In the genomic region with DNA sequence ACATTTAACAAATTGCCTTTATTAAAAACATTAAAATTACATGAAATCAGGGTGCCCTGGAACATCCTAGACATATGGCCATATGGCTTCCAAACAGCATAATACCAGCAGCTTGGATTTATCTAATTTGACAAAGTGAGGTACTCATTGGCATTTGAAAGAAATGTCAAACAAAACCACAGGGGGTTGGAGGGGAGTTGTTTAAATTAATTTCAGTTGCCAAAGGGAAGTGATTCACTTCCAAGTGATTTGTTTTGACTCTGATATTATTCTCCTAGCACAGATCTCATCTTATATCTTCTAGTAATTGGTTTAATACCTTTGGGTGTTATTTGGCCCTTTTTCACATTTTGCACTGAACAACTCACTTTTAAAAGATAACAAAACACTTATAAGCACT, we compare ENCODE assay signal across 15 cellular contexts. TPM values are rescaled to one million over a fixed set of nuclear protein-coding genes. Genes with fewer than 3 reads are reported as not detected.
DNase-seq lines count a peak whose midpoint lies in the region; ATAC-seq, FAIRE-seq and TF ChIP-seq lines count a peak whose summit lies in the region.
"Had no signal": no experiment of that assay in that cellular context is flagged by ENCODE, and none has a peak within 500 bp of the region (broad histone marks: within the 10 kb centered on the region; RNA-seq: fewer than 3 reads in every experiment).

No MANE protein-coding gene starts in this region.

- TF ChIP-seq CTCF in AG10803 (conservative IDR thresholded peaks at IDR 0.05; ENCODE audit: low read length) (no peak), endothelial cell of umbilical vein (IDR thresholded peaks at IDR 0.05; ENCODE audit: extremely low read depth in 1 of 2, insufficient read depth in 1 of 2, low read depth in 1 of 2, low read length in 2 of 2) (no peak)

- H3K4me3 ChIP-seq in AG10803 (ENCODE audit: low read length) (no peak overlapping the region), endothelial cell of umbilical vein (replicated peaks in 1 of 3; ENCODE audit: insufficient read depth in 1 of 3, low read depth in 1 of 3, low read length in 3 of 3) (no peak overlapping the region)
- H3K4me3 ChIP-seq: ascending aorta, lung, tibial artery had no signal

- BruUV-seq in endothelial cell of umbilical vein (replicated peaks; lab: Mats Ljungman, UMichigan), result no TSS peak

- no peaks in the 10 kb centered on the region for H3K36me3 ChIP-seq in endothelial cell of umbilical vein (ENCODE audit: control insufficient read depth in 2 of 2, extremely low read depth in 1 of 2, insufficient read depth in 2 of 2, low read length in 2 of 2)
- H3K36me3 ChIP-seq: ascending aorta, tibial artery had no signal

- no peak overlapping the region for H3K4me2 ChIP-seq in endothelial cell of umbilical vein (ENCODE audit: insufficient read depth, low read length)

- H3K79me2 ChIP-seq in endothelial cell of umbilical vein (ENCODE audit: control insufficient read depth, insufficient read depth, low read length), result no peaks in the 10 kb centered on the region

- H2AFZ ChIP-seq in endothelial cell of umbilical vein (ENCODE audit: low read depth, low read length), result no peak overlapping the region

- no peaks in the 10 kb centered on the region for H4K20me1 ChIP-seq in endothelial cell of umbilical vein (replicated peaks; ENCODE audit: control insufficient read depth, extremely low read depth, insufficient read depth, low read length)

- dilution Hi-C loops in endothelial cell of umbilical vein (cut with MboI; ENCODE audit: extremely low pct_ligation_motif_present, low sequenced_read_pairs), result no loop called here

- H3K9me1 ChIP-seq in endothelial cell of umbilical vein (replicated peaks; ENCODE audit: control insufficient read depth, extremely low read depth, insufficient read depth, low read length), result no peaks in the 10 kb centered on the region

- POLR2A ChIA-PET in endothelial cell of umbilical vein (lab: Charles Lee), result no interaction called here

- no peak overlapping the region for H3K9ac ChIP-seq in endothelial cell of umbilical vein (replicated peaks; ENCODE audit: extremely low read depth, insufficient read depth, low read length)

- H3K4me1 ChIP-seq in endothelial cell of umbilical vein (ENCODE audit: control insufficient read depth, extremely low read depth, insufficient read depth, low read length), result peaks cover 6% of the 10 kb centered on the region
- H3K4me1 ChIP-seq: ascending aorta, tibial artery had no signal

- H3K9me3 ChIP-seq in endothelial cell of umbilical vein (replicated peaks; ENCODE audit: control insufficient read depth, insufficient read depth, low read length), result no peaks in the 10 kb centered on the region
- H3K9me3 ChIP-seq: ascending aorta, tibial artery had no signal

- DNase-seq in AG10803 (ENCODE audit: low read depth) (peak; percentile 4), ELR (ENCODE audit: low read depth) (peak; percentile 62), NCI-H82 (lab: John Stamatoyannopoulos, UW) (peak; percentile 83), endothelial cell of umbilical vein (ENCODE audit: low read depth, low spot score) (peak; percentile 14), NCI-H2227 (lab: John Stamatoyannopoulos, UW; ENCODE audit: unreplicated experiment) (no peak), Right ventricle myocardium inferior (ENCODE audit: missing footprints) (no peak)
- no peak for DNase-seq in stimulated activated CD4-positive, alpha-beta T cell treated with anti-CD3 and anti-CD28 coated beads, Interleukin-4, amount 100 ng/mL, for 1 hour
- DNase-seq: activated CD4-positive, alpha-beta T cell treated with anti-CD3 and anti-CD28 coated beads for 4 hours; activated T-cell treated with anti-CD3 and anti-CD28 coated beads, Interleukin-2, amount 50 U/mL, for 48 hours; DMS153; T-helper 17 cell; tibial artery had no signal

- FAIRE-seq in endothelial cell of umbilical vein (lab: Jason Lieb, UNC), result no peak

- CTCF ChIA-PET in endothelial cell of umbilical vein (lab: Charles Lee), result no interaction called here

- no peak overlapping the region for H3K27ac ChIP-seq in endothelial cell of umbilical vein (ENCODE audit: insufficient read depth, low read depth, low read length)
- H3K27ac ChIP-seq: ascending aorta, tibial artery had no signal

- ATAC-seq in HG02870 (IDR thresholded peaks at IDR 0.05; ENCODE audit: unreplicated experiment), result no peak
- ATAC-seq in Right ventricle myocardium inferior, result no peak
- ATAC-seq: T-helper 17 cell had no signal

- intact Hi-C loops in endothelial cell of umbilical vein (cut with micrococcal nuclease), result no loop called here
- intact Hi-C loops in Right ventricle myocardium inferior (cut with DNase I), result loop anchor here (10.0 kb wide), 1 partner anchor 51 kb away; no protein-coding TSS in a partner anchor

- peaks cover 26 to 28% of the 10 kb centered on the region in 2 experiments for H3K27me3 ChIP-seq in endothelial cell of umbilical vein (ENCODE audit: control insufficient read depth in 2 of 2, insufficient read depth in 2 of 2, low read length in 2 of 2)
- H3K27me3 ChIP-seq: ascending aorta, tibial artery had no signal

- TF ChIP-seq POLR2A in endothelial cell of umbilical vein (IDR thresholded peaks at IDR 0.05; ENCODE audit: low read depth, low read length), result no peak

TF ChIP-seq in endothelial cell of umbilical vein, 7 proteins besides CTCF, POLR2A, EP300 and RAD21:
- no peak for TF ChIP-seq EZH2 (IDR thresholded peaks at IDR 0.05; ENCODE audit: borderline replicate concordance, low read depth, low read length, severe bottlenecking)
- TF ChIP-seq GATA2 (IDR thresholded peaks at IDR 0.05; ENCODE audit: insufficient read depth, insufficient read length, low read depth, low read length), result peak; percentile 50
- no peak for TF ChIP-seq POLR2AphosphoS5 (IDR thresholded peaks at IDR 0.05; ENCODE audit: insufficient read depth, low read depth, low read length)
- TF ChIP-seq JUN (IDR thresholded peaks at IDR 0.05; ENCODE audit: borderline replicate concordance, insufficient read depth, insufficient read length, low read depth), result peak; percentile 24
- TF ChIP-seq FOS (IDR thresholded peaks at IDR 0.05; ENCODE audit: borderline replicate concordance, insufficient read depth, low read length), result peak; percentile 49
- no peak for TF ChIP-seq MYC (IDR thresholded peaks at IDR 0.05; ENCODE audit: low read depth, low read length)
- TF ChIP-seq, protein P1, sequence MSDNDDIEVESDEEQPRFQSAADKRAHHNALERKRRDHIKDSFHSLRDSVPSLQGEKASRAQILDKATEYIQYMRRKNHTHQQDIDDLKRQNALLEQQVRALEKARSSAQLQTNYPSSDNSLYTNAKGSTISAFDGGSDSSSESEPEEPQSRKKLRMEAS (IDR thresholded peaks at IDR 0.05; ENCODE audit: insufficient read depth, insufficient read length), result no peak

RNA-seq across cellular contexts. Expression of gene POU2F1, which starts 24.5 kb away (rescaled TPM):
- total RNA-seq in endothelial cell of umbilical vein (12.9 and 15.0 TPM in 2 replicates), Right ventricle myocardium inferior (7.5 TPM)
- 6.0 and 7.3 TPM in 2 replicates for polyA plus RNA-seq in endothelial cell of umbilical vein
- 2.8 and 3.0 TPM in 2 replicates for polyA plus RNA-seq in endothelial cell of umbilical vein (2011; cell fraction: cytosol; rRNA removed)
- polyA plus RNA-seq in endothelial cell of umbilical vein (2011; cell fraction: nucleus; rRNA removed), result 19.3 and 23.3 TPM in 2 replicates
- 2.3 and 2.6 TPM in 2 replicates for polyA plus RNA-seq in endothelial cell of umbilical vein (2012)
- 25.6 and 29.9 TPM in 2 replicates for polyA minus RNA-seq in endothelial cell of umbilical vein
- polyA minus RNA-seq in endothelial cell of umbilical vein (2011; cell fraction: cytosol; rRNA and poly(A)+ RNA removed), result 9.5 TPM
- 48.5 and 65.8 TPM in 2 replicates for polyA minus RNA-seq in endothelial cell of umbilical vein (2011; cell fraction: nucleus; rRNA and poly(A)+ RNA removed)

Comparison
In these comparisons a context has a peak if more than half of its experiments do, and no peak if none do; other contexts are left out.
1. DNase-seq: peak in AG10803 (single experiment), ELR (single experiment), NCI-H82 (single experiment) and endothelial cell of umbilical vein (single experiment); none in stimulated activated CD4-positive, alpha-beta T cell treated with anti-CD3 and anti-CD28 coated beads, Interleukin-4, amount 100 ng/mL, for 1 hour (single experiment), NCI-H2227 (single experiment) and Right ventricle myocardium inferior (single experiment).